ENCODE assay signal across 15 cellular contexts in the genomic region with DNA sequence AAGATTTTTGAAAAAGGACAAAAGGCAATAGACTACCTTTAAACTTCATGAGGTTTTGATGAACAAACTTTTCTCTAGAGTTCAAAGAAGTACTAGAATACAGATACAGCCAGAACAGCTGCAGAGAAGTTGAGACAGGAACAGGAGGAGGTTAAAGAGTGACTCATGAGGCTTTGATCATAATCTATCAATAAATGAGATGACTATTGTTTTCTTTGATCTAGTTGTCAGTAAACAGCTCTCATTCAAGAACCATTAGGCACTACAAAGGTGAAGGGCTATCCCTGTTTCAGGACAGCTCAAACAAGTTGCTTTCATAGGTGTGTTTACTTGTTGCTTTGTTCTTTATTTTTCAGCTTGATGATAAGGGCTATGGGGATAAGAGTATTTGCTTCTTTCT. TPM values are rescaled to one million over a fixed set of nuclear protein-coding genes. Genes with fewer than 3 reads are reported as not detected.
A peak's percentile ranks its signal among the peaks of the same experiment; 100 is the strongest.
DNase-seq lines count a peak whose midpoint lies in the region; ATAC-seq lines count a peak whose summit lies in the region.
"Had no signal": no experiment of that assay in that cellular context is flagged by ENCODE, and none has a peak within 500 bp of the region (broad histone marks: within the 10 kb centered on the region; RNA-seq: fewer than 3 reads in every experiment).

No MANE protein-coding gene starts in this region.

- peak; percentile 58 to 60 for ATAC-seq in activated T-cell treated with anti-CD3 and anti-CD28 coated beads, Interleukin-2, amount 50 U/mL, for 72 hours (replicated peaks in 1 of 2)
- peak; percentile 39 for ATAC-seq in activated naive CD8-positive, alpha-beta T cell treated with anti-CD3 and anti-CD28 coated beads, Interleukin-2, amount 50 U/mL, for 24 hours
- ATAC-seq in stimulated activated effector memory CD8-positive, alpha-beta T cell treated with anti-CD3 and anti-CD28 coated beads, Interleukin-12 subunit alpha, Interleukin-12 subunit beta, amount 100 ng/mL, for 72 hours, result peak; percentile 44
- no peak for ATAC-seq in GM21515 (IDR thresholded peaks at IDR 0.05; ENCODE audit: unreplicated experiment)

- peak overlapping the region; percentile 38 for H3K27ac Mint-ChIP-seq in activated T-cell treated with anti-CD3 and anti-CD28 coated beads, Interleukin-2, amount 50 U/mL, for 72 hours
- peak overlapping the region; percentile 55 for H3K27ac Mint-ChIP-seq in activated naive CD8-positive, alpha-beta T cell treated with anti-CD3 and anti-CD28 coated beads, Interleukin-2, amount 50 U/mL, for 24 hours
- H3K27ac Mint-ChIP-seq in stimulated activated effector memory CD8-positive, alpha-beta T cell treated with anti-CD3 and anti-CD28 coated beads, Interleukin-12 subunit alpha, Interleukin-12 subunit beta, amount 100 ng/mL, for 72 hours, result peak overlapping the region; percentile 29

- no peaks in the 10 kb centered on the region for H3K9me3 Mint-ChIP-seq in activated T-cell treated with anti-CD3 and anti-CD28 coated beads, Interleukin-2, amount 50 U/mL, for 72 hours
- no peaks in the 10 kb centered on the region for H3K9me3 Mint-ChIP-seq in activated naive CD8-positive, alpha-beta T cell treated with anti-CD3 and anti-CD28 coated beads, Interleukin-2, amount 50 U/mL, for 24 hours
- H3K9me3 Mint-ChIP-seq in stimulated activated effector memory CD8-positive, alpha-beta T cell treated with anti-CD3 and anti-CD28 coated beads, Interleukin-12 subunit alpha, Interleukin-12 subunit beta, amount 100 ng/mL, for 72 hours, result no peaks in the 10 kb centered on the region
- H3K9me3 Mint-ChIP-seq: central memory CD8-positive, alpha-beta T cell had no signal

- peaks cover 2% of the 10 kb centered on the region for H3K27me3 Mint-ChIP-seq in activated T-cell treated with anti-CD3 and anti-CD28 coated beads, Interleukin-2, amount 50 U/mL, for 72 hours (ENCODE audit: low read depth)
- no peaks in the 10 kb centered on the region for H3K27me3 Mint-ChIP-seq in activated naive CD8-positive, alpha-beta T cell treated with anti-CD3 and anti-CD28 coated beads, Interleukin-2, amount 50 U/mL, for 24 hours

- peaks cover 64% of the 10 kb centered on the region for H3K4me1 Mint-ChIP-seq in activated T-cell treated with anti-CD3 and anti-CD28 coated beads, Interleukin-2, amount 50 U/mL, for 72 hours (ENCODE audit: low read depth)
- peaks cover 44% of the 10 kb centered on the region for H3K4me1 Mint-ChIP-seq in activated naive CD8-positive, alpha-beta T cell treated with anti-CD3 and anti-CD28 coated beads, Interleukin-2, amount 50 U/mL, for 24 hours
- peaks cover 35% of the 10 kb centered on the region for H3K4me1 Mint-ChIP-seq in stimulated activated effector memory CD8-positive, alpha-beta T cell treated with anti-CD3 and anti-CD28 coated beads, Interleukin-12 subunit alpha, Interleukin-12 subunit beta, amount 100 ng/mL, for 72 hours

- H3K4me3 Mint-ChIP-seq in activated T-cell treated with anti-CD3 and anti-CD28 coated beads, Interleukin-2, amount 50 U/mL, for 72 hours, result peak overlapping the region; percentile 28 to 68
- peak overlapping the region; percentile 27 for H3K4me3 Mint-ChIP-seq in activated naive CD8-positive, alpha-beta T cell treated with anti-CD3 and anti-CD28 coated beads, Interleukin-2, amount 50 U/mL, for 24 hours
- no peak overlapping the region for H3K4me3 Mint-ChIP-seq in stimulated activated effector memory CD8-positive, alpha-beta T cell treated with anti-CD3 and anti-CD28 coated beads, Interleukin-12 subunit alpha, Interleukin-12 subunit beta, amount 100 ng/mL, for 72 hours
- H3K4me3 Mint-ChIP-seq: central memory CD8-positive, alpha-beta T cell had no signal

- H3K4me3 ChIP-seq in Jurkat, Clone E6-1 (ENCODE audit: low read length), result no peak overlapping the region
- H3K4me3 ChIP-seq: HAP-1 had no signal

- peak in 1 of 2 donors; percentile 11 for DNase-seq in activated T-cell treated with anti-CD3 and anti-CD28 coated beads, Interleukin-2, amount 50 U/mL, for 72 hours
- DNase-seq in activated T-cell treated with anti-CD3 and anti-CD28 coated beads for 4 hours (no peak), SKM-1 treated with dmso at 0.1 percent for 144 hours (lab: John Stamatoyannopoulos, UW; ENCODE audit: unreplicated experiment) (no peak), NCI-H345 (lab: John Stamatoyannopoulos, UW) (no peak)
- peak; percentile 50 for DNase-seq in Jurkat, Clone E6-1 (ENCODE audit: low read depth, low spot score)
- DNase-seq in activated naive CD8-positive, alpha-beta T cell treated with anti-CD3 and anti-CD28 coated beads, Interleukin-2, amount 50 U/mL, for 24 hours, result no peak
- DNase-seq in stimulated activated effector memory CD8-positive, alpha-beta T cell treated with anti-CD3 and anti-CD28 coated beads, Interleukin-12 subunit alpha, Interleukin-12 subunit beta, amount 100 ng/mL, for 72 hours (ENCODE audit: low spot score in 2 of 2), result no peak
- DNase-seq: Karpas-422, mesenchymal stem cell, NCI-H526 treated with DMSO at 0.1 percent for 48 hours, occipital lobe, SW 1271 had no signal

- peaks cover 15 to 27% of the 10 kb centered on the region in 2 donors for H3K36me3 Mint-ChIP-seq in activated T-cell treated with anti-CD3 and anti-CD28 coated beads, Interleukin-2, amount 50 U/mL, for 72 hours (ENCODE audit: insufficient read depth in 2 of 2)
- H3K36me3 Mint-ChIP-seq in activated naive CD8-positive, alpha-beta T cell treated with anti-CD3 and anti-CD28 coated beads, Interleukin-2, amount 50 U/mL, for 24 hours (ENCODE audit: low read depth), result peaks cover 35% of the 10 kb centered on the region
- H3K36me3 Mint-ChIP-seq in stimulated activated effector memory CD8-positive, alpha-beta T cell treated with anti-CD3 and anti-CD28 coated beads, Interleukin-12 subunit alpha, Interleukin-12 subunit beta, amount 100 ng/mL, for 72 hours, result peaks cover 67% of the 10 kb centered on the region

RNA-seq across cellular contexts. Expression of gene WASHC3, which starts 2.4 kb away (rescaled TPM):
- total RNA-seq in activated T-cell treated with anti-CD3 and anti-CD28 coated beads, Interleukin-2, amount 50 U/mL, for 72 hours, result 10 to 100 TPM; 56.6 to 66.1 TPM
- 64.1 TPM for polyA plus RNA-seq in Jurkat, Clone E6-1 (2012; ENCODE audit: insufficient read depth, insufficient read length)
